1 cellular context compared by ENCODE assay signal in the genomic region with DNA sequence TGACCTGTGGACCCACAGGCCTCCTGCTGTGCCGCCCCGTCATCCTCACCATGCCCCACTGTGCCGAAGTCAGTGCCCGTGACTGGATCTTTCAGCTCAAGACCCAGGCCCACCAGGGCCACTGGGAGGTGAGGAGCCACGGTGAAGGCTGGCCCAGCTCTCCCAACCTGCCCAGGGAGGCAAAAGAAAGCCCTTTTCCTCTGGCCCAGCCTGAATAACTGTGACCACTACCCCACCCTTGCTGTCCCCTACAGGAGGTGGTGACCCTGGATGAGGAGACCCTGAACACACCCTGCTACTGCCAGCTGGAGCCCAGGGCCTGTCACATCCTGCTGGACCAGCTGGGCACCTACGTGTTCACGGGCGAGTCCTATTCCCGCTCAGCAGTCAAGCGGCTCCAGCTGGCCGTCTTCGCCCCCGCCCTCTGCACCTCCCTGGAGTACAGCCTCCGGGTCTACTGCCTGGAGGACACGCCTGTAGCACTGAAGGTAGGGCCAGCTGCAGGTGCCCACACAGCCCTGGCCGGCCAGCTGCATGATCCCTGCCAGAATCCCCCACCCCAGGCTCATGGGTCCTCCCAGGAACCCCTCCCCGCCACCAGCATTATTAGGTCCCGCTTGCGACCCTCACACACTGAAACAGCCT.
A peak's percentile ranks its signal among the peaks of the same experiment; 100 is the strongest.
TF ChIP-seq lines count a peak whose summit lies in the region.

No MANE protein-coding gene starts in this region.

TF ChIP-seq in K562, 482 proteins besides CTCF, POLR2A, EP300 and RAD21 (continued from another document):
- 0 out of 2 replicates have a peak, but pooled peaks have one; percentile 26 for TF ChIP-seq POLR2G (IDR thresholded peaks at IDR 0.05; ENCODE audit: low read depth, low read length)
